In the genomic region with DNA sequence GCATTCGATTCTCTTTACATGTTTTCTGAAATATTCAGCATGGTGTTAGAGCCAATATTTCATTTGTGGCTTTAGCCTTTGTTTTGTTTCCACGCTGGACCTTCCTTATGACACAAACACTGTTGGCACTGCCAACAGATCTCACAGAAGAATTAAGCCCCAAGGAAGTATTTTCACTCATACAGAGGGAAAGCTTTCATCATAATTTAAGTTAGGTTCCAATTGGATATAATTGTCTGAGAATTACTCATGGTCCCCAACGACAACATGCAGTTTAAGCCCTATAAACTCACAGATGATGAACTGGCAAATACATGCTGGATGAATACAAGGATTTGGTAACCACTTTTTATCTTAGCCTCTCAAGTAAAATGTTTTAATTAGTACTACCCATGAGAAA, we compare ENCODE assay signal across 24 cellular contexts.
DNase-seq lines count a peak whose midpoint lies in the region; ATAC-seq and TF ChIP-seq lines count a peak whose summit lies in the region.
"Had no signal": no experiment of that assay in that cellular context is flagged by ENCODE, and none has a peak within 500 bp of the region (broad histone marks: within the 10 kb centered on the region; RNA-seq: fewer than 3 reads in every experiment).

No MANE protein-coding gene starts in this region.

- no peak for TF ChIP-seq POLR2A in gastrocnemius medialis (IDR thresholded peaks at IDR 0.05)

- intact Hi-C loops in gastrocnemius medialis (cut with DNase I; ENCODE audit: low total_unique reads): no loop called here

- H3K36me3 ChIP-seq in gastrocnemius medialis: no peaks in the 10 kb centered on the region
- H3K36me3 ChIP-seq: HAP-1, tibial artery had no signal

- in situ Hi-C loops in gastrocnemius medialis (cut with MboI; ENCODE audit: low sequenced_read_pairs in 4 of 4): no loop called here

- H3K4me1 ChIP-seq in gastrocnemius medialis: peaks cover 0 to 6% of the 10 kb centered on the region in 2 donors

- ATAC-seq in gastrocnemius medialis: peak; percentile 36 to 65
- ATAC-seq: activated T-cell treated with anti-CD3 and anti-CD28 coated beads, Interleukin-2, amount 50 U/mL, for 72 hours; Panc1; stimulated activated naive CD8-positive, alpha-beta T cell treated with anti-CD3 and anti-CD28 coated beads, Interleukin-15, amount 100 ng/mL, for 72 hours; WTC11 had no signal

- H3K9me3 ChIP-seq in gastrocnemius medialis: no peaks in the 10 kb centered on the region
- H3K9me3 ChIP-seq: HAP-1, tibial artery had no signal

- H3K27ac ChIP-seq in gastrocnemius medialis: peak overlapping the region in 1 of 4 donors; percentile 15
- H3K27ac ChIP-seq: hepatocyte, tibial artery had no signal

- H3K27me3 ChIP-seq in gastrocnemius medialis: no peaks in the 10 kb centered on the region
- H3K27me3 ChIP-seq: tibial artery had no signal

- TF ChIP-seq CTCF in AG09309 (IDR thresholded peaks at IDR 0.05; ENCODE audit: control insufficient read depth, insufficient read depth, low read depth, low read length, missing control alignments) (no peak), fibroblast of mammary gland (conservative IDR thresholded peaks at IDR 0.05; ENCODE audit: control insufficient read depth, insufficient read depth, low read depth, low read length) (no peak), gastrocnemius medialis (IDR thresholded peaks at IDR 0.05 in 4 of 5, conservative IDR thresholded peaks at IDR 0.05 in 1 of 5) (no peak)

- DNase-seq in AG09309 (ENCODE audit: low read depth) (peak; percentile 73), GM04503 (ENCODE audit: low read depth) (peak; percentile 98), fibroblast of mammary gland (ENCODE audit: low read depth) (peak; percentile 68), gastrocnemius medialis (no peak), globus pallidus (ENCODE audit: low spot score) (no peak), inferior parietal cortex (ENCODE audit: extremely low spot score) (no peak), nucleus accumbens (lab: John Stamatoyannopoulos, UW) (no peak)
- DNase-seq: activated naive CD4-positive, alpha-beta T cell; activated T-cell treated with anti-CD3 and anti-CD28 coated beads, Interleukin-2, amount 50 U/mL, for 72 hours; CD4-positive, alpha-beta memory T cell; DMS 273 treated with DMSO at 0.1 percent for 48 hours; NCI-H1105; NCI-H187 treated with DMSO at 0.1 percent for 48 hours; NCI-H526; occipital lobe; small intestine; stimulated activated CD4-positive, alpha-beta T cell treated with anti-CD3 and anti-CD28 coated beads, Interleukin-1b, Interleukin-23, amount 100 ng/mL, for 48 hours; stimulated activated CD8-positive, alpha-beta memory T cell treated with anti-CD3 and anti-CD28 coated beads, Interleukin-4, amount 100 ng/mL, for 48 hours; stimulated activated naive CD8-positive, alpha-beta T cell treated with anti-CD3 and anti-CD28 coated beads, Interleukin-15, amount 100 ng/mL, for 72 hours; tibial artery had no signal

- no peak overlapping the region for H3K4me3 ChIP-seq in AG09309 (ENCODE audit: control insufficient read depth, low read depth, low read length)
- H3K4me3 ChIP-seq in fibroblast of mammary gland (ENCODE audit: control insufficient read depth, low read depth, low read length): no peak overlapping the region
- no peak overlapping the region for H3K4me3 ChIP-seq in gastrocnemius medialis
- H3K4me3 ChIP-seq: HAP-1, hepatocyte, tibial artery had no signal

Comparison
In these comparisons a context has a peak if more than half of its experiments do, and no peak if none do; other contexts are left out.
1. DNase-seq: peak in AG09309 (single experiment), GM04503 (single experiment) and fibroblast of mammary gland (single experiment); none in gastrocnemius medialis (0 of 2), globus pallidus (single experiment), inferior parietal cortex (single experiment) and nucleus accumbens (0 of 56).